21 cellular contexts compared by ENCODE assay signal in genomic region chr17:37054894-37055293, GRCh38.
"Had no signal": no experiment of that assay in that cellular context is flagged by ENCODE, and none has a peak within 500 bp of the region (broad histone marks: within the 10 kb centered on the region; RNA-seq: fewer than 3 reads in every experiment).

No MANE protein-coding gene starts in this region.

- H3K4me3 Mint-ChIP-seq: activated CD4-positive, alpha-beta memory T cell treated with anti-CD3 and anti-CD28 coated beads for 36 hours; activated naive CD4-positive, alpha-beta T cell treated with anti-CD3 and anti-CD28 coated beads for 36 hours; activated T-cell treated with anti-CD3 and anti-CD28 coated beads, Interleukin-2, amount 50 U/mL, for 72 hours; dendritic cell treated with granulocyte-macrophage colony-stimulating factor and Interleukin-4, amounts not matched to agents 40 ng/mL and 50 ng/mL, for 4 days; stimulated activated naive CD8-positive, alpha-beta T cell treated with anti-CD3 and anti-CD28 coated beads, Interleukin-15, amount 100 ng/mL, for 72 hours had no signal

- H3K27me3 ChIP-seq: body of pancreas, cardiac muscle cell, foreskin keratinocyte, tibial artery had no signal

- H3K27ac Mint-ChIP-seq: activated CD4-positive, alpha-beta memory T cell treated with anti-CD3 and anti-CD28 coated beads for 36 hours; activated naive CD4-positive, alpha-beta T cell treated with anti-CD3 and anti-CD28 coated beads for 36 hours; activated T-cell treated with anti-CD3 and anti-CD28 coated beads, Interleukin-2, amount 50 U/mL, for 72 hours; dendritic cell treated with granulocyte-macrophage colony-stimulating factor and Interleukin-4, amounts not matched to agents 40 ng/mL and 50 ng/mL, for 4 days had no signal

- H3K4me1 Mint-ChIP-seq: stimulated activated naive CD8-positive, alpha-beta T cell treated with anti-CD3 and anti-CD28 coated beads, Interleukin-15, amount 100 ng/mL, for 72 hours had no signal

- H3K9me3 Mint-ChIP-seq: activated CD4-positive, alpha-beta memory T cell treated with anti-CD3 and anti-CD28 coated beads for 36 hours; activated naive CD4-positive, alpha-beta T cell treated with anti-CD3 and anti-CD28 coated beads for 36 hours; activated T-cell treated with anti-CD3 and anti-CD28 coated beads, Interleukin-2, amount 50 U/mL, for 72 hours; dendritic cell treated with granulocyte-macrophage colony-stimulating factor and Interleukin-4, amounts not matched to agents 40 ng/mL and 50 ng/mL, for 4 days; stimulated activated naive CD8-positive, alpha-beta T cell treated with anti-CD3 and anti-CD28 coated beads, Interleukin-15, amount 100 ng/mL, for 72 hours had no signal

- H3K4me1 ChIP-seq: body of pancreas, foreskin keratinocyte, prostate gland, tibial artery had no signal

- ATAC-seq: activated T-cell treated with anti-CD3 and anti-CD28 coated beads, Interleukin-2, amount 50 U/mL, for 72 hours; body of pancreas; foreskin keratinocyte; left ventricle myocardium superior; stimulated activated naive CD8-positive, alpha-beta T cell treated with anti-CD3 and anti-CD28 coated beads, Interleukin-15, amount 100 ng/mL, for 72 hours had no signal

- H3K27me3 Mint-ChIP-seq: activated CD4-positive, alpha-beta memory T cell treated with anti-CD3 and anti-CD28 coated beads for 36 hours; dendritic cell treated with granulocyte-macrophage colony-stimulating factor and Interleukin-4, amounts not matched to agents 40 ng/mL and 50 ng/mL, for 4 days; stimulated activated naive CD8-positive, alpha-beta T cell treated with anti-CD3 and anti-CD28 coated beads, Interleukin-15, amount 100 ng/mL, for 72 hours had no signal

- H3K36me3 ChIP-seq: cardiac muscle cell had no signal

- H3K27ac ChIP-seq: body of pancreas, cardiac muscle cell, foreskin keratinocyte, prostate gland, tibial artery had no signal

- DNase-seq: activated CD4-positive, alpha-beta memory T cell treated with anti-CD3 and anti-CD28 coated beads for 36 hours; activated CD4-positive, alpha-beta T cell treated with anti-CD3 and anti-CD28 coated beads for 48 hours; activated CD4-positive, CD25-positive, alpha-beta regulatory T cell; activated effector memory CD4-positive, alpha-beta T cell treated with Interleukin-2 at 50 U/mL for 16 hours; activated naive CD4-positive, alpha-beta T cell treated with anti-CD3 and anti-CD28 coated beads for 36 hours; activated T-cell treated with anti-CD3 and anti-CD28 coated beads, Interleukin-2, amount 50 U/mL, for 72 hours; body of pancreas; effector CD4-positive, alpha-beta T cell; foreskin keratinocyte; kidney glomerular epithelial cell; left ventricle myocardium superior; mammary epithelial cell; midbrain; occipital lobe; stimulated activated CD4-positive, alpha-beta T cell treated with anti-CD3 and anti-CD28 coated beads, Interleukin-4, amount 100 ng/mL, for 24 hours; stimulated activated naive CD8-positive, alpha-beta T cell treated with anti-CD3 and anti-CD28 coated beads, Interleukin-15, amount 100 ng/mL, for 72 hours; T-helper 1 cell; tibial artery had no signal

- H3K9me3 ChIP-seq: body of pancreas, prostate gland, tibial artery had no signal

- H3K4me3 ChIP-seq: body of pancreas, cardiac muscle cell, prostate gland, tibial artery had no signal
